Comparison of ENCODE assay signal across 14 cellular contexts in genomic region chr12:39464976-39465375, GRCh38.
"Had no signal": no experiment of that assay in that cellular context is flagged by ENCODE, and none has a peak within 500 bp of the region (broad histone marks: within the 10 kb centered on the region; RNA-seq: fewer than 3 reads in every experiment).

No MANE protein-coding gene starts in this region.

- H3K4me1 Mint-ChIP-seq: brain, neural crest cell had no signal

- H3K36me3 ChIP-seq: ovary, thoracic aorta had no signal

- ATAC-seq: effector memory CD8-positive, alpha-beta T cell had no signal

- H3K27me3 ChIP-seq: ovary had no signal

- H3K4me3 Mint-ChIP-seq: activated CD4-positive, alpha-beta T cell treated with anti-CD3 and anti-CD28 coated beads, Interleukin-2, amount 10 ng/mL, durations not matched to agents 7 days and 5 days; activated naive CD8-positive, alpha-beta T cell treated with anti-CD3 and anti-CD28 coated beads, Interleukin-2, amount 10 ng/mL, durations not matched to agents 7 days and 5 days; brain; effector memory CD8-positive, alpha-beta T cell; neural crest cell had no signal

- H3K36me3 Mint-ChIP-seq: brain had no signal

- DNase-seq: activated CD4-positive, alpha-beta T cell treated with anti-CD3 and anti-CD28 coated beads, Interleukin-2, amount 10 ng/mL, durations not matched to agents 7 days and 5 days; activated naive CD4-positive, alpha-beta T cell; activated naive CD8-positive, alpha-beta T cell treated with anti-CD3 and anti-CD28 coated beads, Interleukin-2, amount 10 ng/mL, durations not matched to agents 7 days and 5 days; effector memory CD8-positive, alpha-beta T cell; islet precursor cell; midbrain; ovary; stimulated activated CD4-positive, alpha-beta T cell treated with anti-CD3 and anti-CD28 coated beads, Interleukin-12 subunit alpha, Interleukin-12 subunit beta, amount 100 ng/mL, for 4 hours; stimulated activated CD4-positive, alpha-beta T cell treated with anti-CD3 and anti-CD28 coated beads, Interleukin-2, amount 100 ng/mL, for 24 hours; T-helper 2 cell had no signal

- H3K4me3 ChIP-seq: lung, ovary, thoracic aorta had no signal

- H3K27ac Mint-ChIP-seq: activated CD4-positive, alpha-beta T cell treated with anti-CD3 and anti-CD28 coated beads, Interleukin-2, amount 10 ng/mL, durations not matched to agents 7 days and 5 days; activated naive CD8-positive, alpha-beta T cell treated with anti-CD3 and anti-CD28 coated beads, Interleukin-2, amount 10 ng/mL, durations not matched to agents 7 days and 5 days; effector memory CD8-positive, alpha-beta T cell had no signal

- H3K9me3 ChIP-seq: ovary, thoracic aorta had no signal

- H3K27me3 Mint-ChIP-seq: activated CD4-positive, alpha-beta T cell treated with anti-CD3 and anti-CD28 coated beads, Interleukin-2, amount 10 ng/mL, durations not matched to agents 7 days and 5 days; activated naive CD8-positive, alpha-beta T cell treated with anti-CD3 and anti-CD28 coated beads, Interleukin-2, amount 10 ng/mL, durations not matched to agents 7 days and 5 days; effector memory CD8-positive, alpha-beta T cell had no signal

- H3K27ac ChIP-seq: ovary, thoracic aorta had no signal

- H3K9me3 Mint-ChIP-seq: effector memory CD8-positive, alpha-beta T cell; neural crest cell had no signal
